Comparison of ENCODE assay signal across 11 cellular contexts in genomic region chr16:81495321-81496234, GRCh38. TPM values are rescaled to one million over a fixed set of nuclear protein-coding genes. Genes with fewer than 3 reads are reported as not detected.
DNase-seq lines count a peak whose midpoint lies in the region; ATAC-seq and TF ChIP-seq lines count a peak whose summit lies in the region.
"Had no signal": no experiment of that assay in that cellular context is flagged by ENCODE, and none has a peak within 500 bp of the region (broad histone marks: within the 10 kb centered on the region; RNA-seq: fewer than 3 reads in every experiment).

No MANE protein-coding gene starts in this region.

- H3K4me1 ChIP-seq in colonic mucosa, result peaks cover 9% of the 10 kb centered on the region
- peaks cover 13 to 97% of the 10 kb centered on the region in 2 donors for H3K4me1 ChIP-seq in left lung
- H3K4me1 ChIP-seq in stomach, result peaks cover 47 to 92% (median 75%) of the 10 kb centered on the region in 4 donors
- no peaks in the 10 kb centered on the region for H3K4me1 ChIP-seq in HAP-1

- POLR2A ChIA-PET in activated CD4-positive, alpha-beta T cell treated with anti-CD3 and anti-CD28 coated beads, Interleukin-2, amount 10 ng/mL, durations not matched to agents 7 days and 5 days (lab: Charles Lee), result no interaction called here

- H3K4me3 ChIP-seq in colonic mucosa, result no peak overlapping the region
- H3K4me3 ChIP-seq in left lung, result no peak overlapping the region
- H3K4me3 ChIP-seq in stomach, result no peak overlapping the region
- H3K4me3 ChIP-seq in HAP-1, result no peak overlapping the region

- no peaks in the 10 kb centered on the region for H3K27me3 Mint-ChIP-seq in activated CD4-positive, alpha-beta T cell treated with anti-CD3 and anti-CD28 coated beads, Interleukin-2, amount 10 ng/mL, durations not matched to agents 7 days and 5 days

- CTCF ChIA-PET in activated CD4-positive, alpha-beta T cell treated with anti-CD3 and anti-CD28 coated beads, Interleukin-2, amount 10 ng/mL, durations not matched to agents 7 days and 5 days (lab: Charles Lee), result interaction anchor here (0.7 to 1.3 kb wide), 4 partner anchors 9 to 18 kb away, joined by 3 read pairs; no protein-coding TSS in a partner anchor

- H3K36me3 ChIP-seq in colonic mucosa (no peaks in the 10 kb centered on the region), left lung (peaks cover 0 to 7% of the 10 kb centered on the region in 2 donors), stomach (no peaks in the 10 kb centered on the region), HAP-1 (replicated peaks) (no peaks in the 10 kb centered on the region)

- 45 to 61% (median 54%) methylated on average over 11 to 17 of the region's 17 CpGs for WGBS in stomach, 5 donors

- peaks cover 42% of the 10 kb centered on the region for H3K4me1 Mint-ChIP-seq in activated CD4-positive, alpha-beta T cell treated with anti-CD3 and anti-CD28 coated beads, Interleukin-2, amount 10 ng/mL, durations not matched to agents 7 days and 5 days

- intact Hi-C loops in colonic mucosa (cut with DNase I), result no loop called here
- intact Hi-C loops in left lung (cut with DNase I), result no loop called here
- intact Hi-C loops in stomach (cut with DNase I; ENCODE audit: low total_unique reads), result no loop called here

- peak; percentile 9 for ATAC-seq in left lung

- H3K9ac ChIP-seq in colonic mucosa (ENCODE audit: low read depth in 2 of 2, low read length in 2 of 2), result no peak overlapping the region
- H3K9ac ChIP-seq: KMS-11 had no signal

- TF ChIP-seq POLR2A in stomach (IDR thresholded peaks at IDR 0.05), result no peak

- H3K9me3 ChIP-seq in colonic mucosa (no peaks in the 10 kb centered on the region), left lung (no peaks in the 10 kb centered on the region), stomach (no peaks in the 10 kb centered on the region), HAP-1 (no peaks in the 10 kb centered on the region)

- TF ChIP-seq CTCF in colonic mucosa (IDR thresholded peaks at IDR 0.05) (no peak), left lung (IDR thresholded peaks at IDR 0.05) (peak in 1 of 2 donors; percentile 36), stomach (IDR thresholded peaks at IDR 0.05) (peak in 1 of 7 experiments; percentile 9)

- in situ Hi-C loops in HAP-1 (cut with MboI; ENCODE audit: low sequenced_read_pairs), result no loop called here

- DNase-seq in Kasumi-1 (lab: John Stamatoyannopoulos, UW), result peak; percentile 78 to 86
- DNase-seq in colonic mucosa, result peak; percentile 65
- DNase-seq in left lung, result peak; percentile 67 to 94
- DNase-seq in stomach, result peak; percentile 48
- no peak for DNase-seq in HAP-1 (ENCODE audit: low spot score in 2 of 2)
- DNase-seq in stimulated activated CD4-positive, alpha-beta T cell treated with anti-CD3 and anti-CD28 coated beads, Interleukin-15, amount 100 ng/mL, for 24 hours, result no peak
- DNase-seq in activated CD4-positive, alpha-beta T cell treated with anti-CD3 and anti-CD28 coated beads, Interleukin-2, amount 10 ng/mL, durations not matched to agents 7 days and 5 days, result no peak
- DNase-seq: activated T-cell treated with anti-CD3 and anti-CD28 coated beads for 4 hours, H7, nephron progenitor cell had no signal

- no peak overlapping the region for H3K27ac ChIP-seq in colonic mucosa
- H3K27ac ChIP-seq in left lung, result peak overlapping the region; percentile 44 to 63
- H3K27ac ChIP-seq in stomach, result peak overlapping the region; percentile 28 to 75 (median 55)
- H3K27ac ChIP-seq: KMS-11 had no signal

- TF ChIP-seq EP300 in stomach (IDR thresholded peaks at IDR 0.05), result no peak

- no peaks in the 10 kb centered on the region for H3K9me3 Mint-ChIP-seq in activated CD4-positive, alpha-beta T cell treated with anti-CD3 and anti-CD28 coated beads, Interleukin-2, amount 10 ng/mL, durations not matched to agents 7 days and 5 days
- H3K9me3 Mint-ChIP-seq: nephron progenitor cell had no signal

- H3K4me3 Mint-ChIP-seq in activated CD4-positive, alpha-beta T cell treated with anti-CD3 and anti-CD28 coated beads, Interleukin-2, amount 10 ng/mL, durations not matched to agents 7 days and 5 days, result no peak overlapping the region
- H3K4me3 Mint-ChIP-seq: nephron progenitor cell had no signal

- H3K27me3 ChIP-seq in colonic mucosa (no peaks in the 10 kb centered on the region), left lung (no peaks in the 10 kb centered on the region), stomach (no peaks in the 10 kb centered on the region), HAP-1 (ENCODE audit: low read depth) (no peaks in the 10 kb centered on the region)

- H3K36me3 Mint-ChIP-seq in activated CD4-positive, alpha-beta T cell treated with anti-CD3 and anti-CD28 coated beads, Interleukin-2, amount 10 ng/mL, durations not matched to agents 7 days and 5 days (ENCODE audit: low read depth), result no peaks in the 10 kb centered on the region

- no peak overlapping the region for H3K27ac Mint-ChIP-seq in activated CD4-positive, alpha-beta T cell treated with anti-CD3 and anti-CD28 coated beads, Interleukin-2, amount 10 ng/mL, durations not matched to agents 7 days and 5 days
- H3K27ac Mint-ChIP-seq: nephron progenitor cell had no signal

RNA-seq across cellular contexts. Expression of gene CMIP, which starts 51.0 kb away (rescaled TPM):
- total RNA-seq in colonic mucosa, result 100 to 1,000 TPM in 1 of 2 donors, 10 to 100 TPM in 1; 83.4 to 107 TPM
- total RNA-seq in left lung, result 10 to 100 TPM; 50.8 to 55.8 TPM
- total RNA-seq in stomach, result 10 to 100 TPM; 11.1 to 71.0 (median 31.9) TPM
- polyA plus RNA-seq in stomach, result 10 to 100 TPM; 11.5 to 54.3 (median 30.5) TPM
- total RNA-seq in activated CD4-positive, alpha-beta T cell treated with anti-CD3 and anti-CD28 coated beads, Interleukin-2, amount 10 ng/mL, durations not matched to agents 7 days and 5 days, result 10 to 100 TPM; 44.7 to 46.8 TPM

Comparison
In these comparisons a context has a peak if more than half of its experiments do, and no peak if none do; other contexts are left out.
1. DNase-seq: peak in Kasumi-1 (2 of 2), colonic mucosa (single experiment), left lung (2 of 2) and stomach (single experiment); none in HAP-1 (0 of 2), stimulated activated CD4-positive, alpha-beta T cell treated with anti-CD3 and anti-CD28 coated beads, Interleukin-15, amount 100 ng/mL, for 24 hours (single experiment) and activated CD4-positive, alpha-beta T cell treated with anti-CD3 and anti-CD28 coated beads, Interleukin-2, amount 10 ng/mL, durations not matched to agents 7 days and 5 days (single experiment).